14 cellular contexts compared by ENCODE assay signal in genomic region chr4:178138491-178138890, GRCh38.
A peak's percentile ranks its signal among the peaks of the same experiment; 100 is the strongest.
DNase-seq lines count a peak whose midpoint lies in the region; ATAC-seq lines count a peak whose summit lies in the region.
"Had no signal": no experiment of that assay in that cellular context is flagged by ENCODE, and none has a peak within 500 bp of the region (broad histone marks: within the 10 kb centered on the region; RNA-seq: fewer than 3 reads in every experiment).

No MANE protein-coding gene starts in this region.

- DNase-seq in Right ventricle myocardium superior (peak; percentile 17), left ventricle myocardium superior (no peak), sciatic nerve (ENCODE audit: low spot score) (peak; percentile 39), NCI-H1694 (lab: John Stamatoyannopoulos, UW) (no peak)
- DNase-seq in activated CD4-positive, alpha-beta T cell treated with anti-CD3 and anti-CD28 coated beads, Interleukin-2, amount 10 ng/mL, durations not matched to agents 24 days and 14 days, result no peak
- DNase-seq: AML-193; Caco-2; Calu3; CD4-positive, alpha-beta T cell; CD8-positive, alpha-beta T cell; DMS79 treated with DMSO at 0.1 percent for 48 hours; GF-D8 had no signal

- H3K36me3 Mint-ChIP-seq in activated CD4-positive, alpha-beta T cell treated with anti-CD3 and anti-CD28 coated beads, Interleukin-2, amount 10 ng/mL, durations not matched to agents 24 days and 14 days (ENCODE audit: low read depth), result no peaks in the 10 kb centered on the region
- H3K36me3 Mint-ChIP-seq: CD8-positive, alpha-beta T cell had no signal

- no peak overlapping the region for H3K4me3 Mint-ChIP-seq in activated CD4-positive, alpha-beta T cell treated with anti-CD3 and anti-CD28 coated beads, Interleukin-2, amount 10 ng/mL, durations not matched to agents 24 days and 14 days
- H3K4me3 Mint-ChIP-seq: B cell; CD4-positive, alpha-beta T cell; CD8-positive, alpha-beta T cell had no signal

- H3K9me3 Mint-ChIP-seq in activated CD4-positive, alpha-beta T cell treated with anti-CD3 and anti-CD28 coated beads, Interleukin-2, amount 10 ng/mL, durations not matched to agents 24 days and 14 days, result peaks cover 4% of the 10 kb centered on the region

- no peak overlapping the region for H3K27ac Mint-ChIP-seq in activated CD4-positive, alpha-beta T cell treated with anti-CD3 and anti-CD28 coated beads, Interleukin-2, amount 10 ng/mL, durations not matched to agents 24 days and 14 days
- H3K27ac Mint-ChIP-seq: B cell; CD4-positive, alpha-beta T cell; CD8-positive, alpha-beta T cell had no signal

- no peak for ATAC-seq in Right ventricle myocardium superior (ENCODE audit: poor library complexity)
- ATAC-seq in left ventricle myocardium superior, result no peak
- no peak for ATAC-seq in sciatic nerve
- ATAC-seq: A549; CD8-positive, alpha-beta T cell had no signal

- intact Hi-C loops in Right ventricle myocardium superior (cut with DNase I) (loop anchor here (10.0 kb wide), 1 partner anchor 584 kb away; no protein-coding TSS in a partner anchor), left ventricle myocardium superior (cut with micrococcal nuclease) (no loop called here), sciatic nerve (cut with DNase I) (no loop called here)
- intact Hi-C loops in activated CD4-positive, alpha-beta T cell treated with anti-CD3 and anti-CD28 coated beads, Interleukin-2, amount 10 ng/mL, durations not matched to agents 24 days and 14 days (cut with micrococcal nuclease), result no loop called here

- no peaks in the 10 kb centered on the region for H3K4me1 Mint-ChIP-seq in activated CD4-positive, alpha-beta T cell treated with anti-CD3 and anti-CD28 coated beads, Interleukin-2, amount 10 ng/mL, durations not matched to agents 24 days and 14 days
- H3K4me1 Mint-ChIP-seq: B cell had no signal

- H3K27me3 Mint-ChIP-seq in activated CD4-positive, alpha-beta T cell treated with anti-CD3 and anti-CD28 coated beads, Interleukin-2, amount 10 ng/mL, durations not matched to agents 24 days and 14 days, result no peaks in the 10 kb centered on the region
- H3K27me3 Mint-ChIP-seq: B cell; CD4-positive, alpha-beta T cell had no signal

Comparison
In these comparisons a context has a peak if more than half of its experiments do, and no peak if none do; other contexts are left out.
1. DNase-seq: peak in Right ventricle myocardium superior (single experiment) and sciatic nerve (single experiment); none in left ventricle myocardium superior (single experiment), activated CD4-positive, alpha-beta T cell treated with anti-CD3 and anti-CD28 coated beads, Interleukin-2, amount 10 ng/mL, durations not matched to agents 24 days and 14 days (single experiment) and NCI-H1694 (single experiment).